ENCODE assay signal across 1 cellular context in genomic region chr9:114913217-114913616, GRCh38.
TF ChIP-seq lines count a peak whose summit lies in the region.

No MANE protein-coding gene starts in this region.

TF ChIP-seq in HEK293T, 16 proteins besides CTCF, POLR2A, EP300 and RAD21 (continued from another document):
- no peak for TF ChIP-seq BHLHE40 (IDR thresholded peaks at IDR 0.05; ENCODE audit: borderline replicate concordance)
- no peak for TF ChIP-seq HDGF (IDR thresholded peaks at IDR 0.05; ENCODE audit: borderline replicate concordance)
- TF ChIP-seq FOXM1 (IDR thresholded peaks at IDR 0.05; ENCODE audit: borderline replicate concordance) = no peak
- TF ChIP-seq CTBP1 (IDR thresholded peaks at IDR 0.05; ENCODE audit: borderline replicate concordance) = no peak
- no peak for TF ChIP-seq FOXK2 (IDR thresholded peaks at IDR 0.05)
